22 cellular contexts compared by ENCODE assay signal in genomic region chr12:11174022-11174421, GRCh38. TPM values are rescaled to one million over a fixed set of nuclear protein-coding genes. Genes with fewer than 3 reads are reported as not detected.
A peak's percentile ranks its signal among the peaks of the same experiment; 100 is the strongest.
DNase-seq lines count a peak whose midpoint lies in the region; ATAC-seq and TF ChIP-seq lines count a peak whose summit lies in the region.
"Had no signal": no experiment of that assay in that cellular context is flagged by ENCODE, and none has a peak within 500 bp of the region (broad histone marks: within the 10 kb centered on the region; RNA-seq: fewer than 3 reads in every experiment).

No MANE protein-coding gene starts in this region.

- H3K4me3 ChIP-seq in Loucy (ENCODE audit: low read length, poor library complexity, severe bottlenecking) (no peak overlapping the region), fibroblast of the aortic adventitia (ENCODE audit: low read depth, low read length) (no peak overlapping the region), thyroid gland (replicated peaks in 1 of 3) (no peak overlapping the region)
- H3K4me3 ChIP-seq in CD8-positive, alpha-beta memory T cell (ENCODE audit: low read length): no peak overlapping the region

- ATAC-seq in stimulated activated naive B cell treated with anti-CD40 and anti-IgM and Interleukin-4, amounts not matched to agents 10 μg/mL and 1 μg/mL and 100 μg/mL, for 72 hours (replicated peaks): no peak
- ATAC-seq: sciatic nerve had no signal

- WGBS in thyroid gland, 2 donors: 97 to 100% methylated on average over 2 of the region's 2 CpGs

- peaks cover 11 to 38% (median 18%) of the 10 kb centered on the region in 3 donors for H3K36me3 Mint-ChIP-seq in CD8-positive, alpha-beta memory T cell
- H3K36me3 Mint-ChIP-seq in stimulated activated naive B cell treated with anti-CD40 and anti-IgM and Interleukin-4, amounts not matched to agents 10 μg/mL and 1 μg/mL and 100 μg/mL, for 72 hours: peaks cover 45 to 47% of the 10 kb centered on the region in 2 donors
- peaks cover 46% of the 10 kb centered on the region for H3K36me3 Mint-ChIP-seq in type B pancreatic cell

- H3K27ac Mint-ChIP-seq in CD8-positive, alpha-beta memory T cell: no peak overlapping the region
- H3K27ac Mint-ChIP-seq in stimulated activated naive B cell treated with anti-CD40 and anti-IgM and Interleukin-4, amounts not matched to agents 10 μg/mL and 1 μg/mL and 100 μg/mL, for 72 hours: no peak overlapping the region
- H3K27ac Mint-ChIP-seq in type B pancreatic cell: no peak overlapping the region
- H3K27ac Mint-ChIP-seq: activated naive CD8-positive, alpha-beta T cell had no signal

- peaks cover 38% of the 10 kb centered on the region for H3K79me2 ChIP-seq in Loucy (ENCODE audit: insufficient read depth, low read length)

- no peaks in the 10 kb centered on the region for H3K9me2 ChIP-seq in Loucy (replicated peaks; ENCODE audit: low read depth, low read length)

- POLR2A ChIA-PET in CD8-positive, alpha-beta memory T cell (lab: Charles Lee): no interaction called here

- H4K20me1 ChIP-seq in Loucy (ENCODE audit: insufficient read depth, low read length, poor library complexity, severe bottlenecking): peaks cover 33% of the 10 kb centered on the region

- DNase-seq in DMS153 treated with DMSO at 0.1 percent for 48 hours (lab: John Stamatoyannopoulos, UW; ENCODE audit: unreplicated experiment) (peak; percentile 61), NCI-H82 (lab: John Stamatoyannopoulos, UW) (peak; percentile 92), fibroblast of the aortic adventitia (ENCODE audit: low read depth) (peak; percentile 59), thyroid gland (no peak), type B pancreatic cell (ENCODE audit: extremely low spot score, unreplicated experiment) (no peak)
- DNase-seq in CD8-positive, alpha-beta memory T cell: no peak
- no peak for DNase-seq in stimulated activated naive B cell treated with anti-CD40 and anti-IgM and Interleukin-4, amounts not matched to agents 10 μg/mL and 1 μg/mL and 100 μg/mL, for 72 hours
- DNase-seq: activated CD4-positive, alpha-beta T cell treated with anti-CD3 and anti-CD28 coated beads, Interleukin-2, amount 50 U/mL, for 1 hour; activated T-cell treated with anti-CD3 and anti-CD28 coated beads, Interleukin-2, amount 50 U/mL, for 1 hour; brain microvascular endothelial cell; Caco-2; cortex of kidney; NCI-H1694 treated with DMSO at 0.1 percent for 48 hours; stimulated activated CD4-positive, alpha-beta T cell treated with anti-CD3 and anti-CD28 coated beads, Interleukin-2, amount 100 ng/mL, for 24 hours; SW 1271 had no signal

- H3K9me3 ChIP-seq in Loucy (ENCODE audit: insufficient read depth, low read depth, low read length) (no peaks in the 10 kb centered on the region), thyroid gland (no peaks in the 10 kb centered on the region)
- no peaks in the 10 kb centered on the region for H3K9me3 ChIP-seq in CD8-positive, alpha-beta memory T cell (ENCODE audit: low read length)
- H3K9me3 ChIP-seq: Caco-2 had no signal

- H3K9ac ChIP-seq in Loucy (ENCODE audit: low read depth, low read length, poor library complexity, severe bottlenecking): no peak overlapping the region

- TF ChIP-seq POLR2A in thyroid gland (IDR thresholded peaks at IDR 0.05): no peak

- H3K4me1 ChIP-seq in Loucy (ENCODE audit: insufficient read depth, low read length, poor library complexity, severe bottlenecking) (peaks cover 28% of the 10 kb centered on the region), thyroid gland (peaks cover 14 to 19% of the 10 kb centered on the region in 2 donors)
- peaks cover 31% of the 10 kb centered on the region for H3K4me1 ChIP-seq in CD8-positive, alpha-beta memory T cell (ENCODE audit: insufficient read depth, low read length)

- H3K36me3 ChIP-seq in Loucy (ENCODE audit: insufficient read depth, low read length) (no peaks in the 10 kb centered on the region), thyroid gland (no peaks in the 10 kb centered on the region)
- H3K36me3 ChIP-seq in CD8-positive, alpha-beta memory T cell (ENCODE audit: insufficient read depth, low read length): no peaks in the 10 kb centered on the region

- H3K9me3 Mint-ChIP-seq in CD8-positive, alpha-beta memory T cell: no peaks in the 10 kb centered on the region
- H3K9me3 Mint-ChIP-seq in stimulated activated naive B cell treated with anti-CD40 and anti-IgM and Interleukin-4, amounts not matched to agents 10 μg/mL and 1 μg/mL and 100 μg/mL, for 72 hours: no peaks in the 10 kb centered on the region
- no peaks in the 10 kb centered on the region for H3K9me3 Mint-ChIP-seq in type B pancreatic cell

- no peaks in the 10 kb centered on the region for H3K27me3 Mint-ChIP-seq in CD8-positive, alpha-beta memory T cell
- H3K27me3 Mint-ChIP-seq in stimulated activated naive B cell treated with anti-CD40 and anti-IgM and Interleukin-4, amounts not matched to agents 10 μg/mL and 1 μg/mL and 100 μg/mL, for 72 hours: no peaks in the 10 kb centered on the region
- no peaks in the 10 kb centered on the region for H3K27me3 Mint-ChIP-seq in type B pancreatic cell
- H3K27me3 Mint-ChIP-seq: activated naive CD8-positive, alpha-beta T cell had no signal

- H3F3A ChIP-seq in Loucy (ENCODE audit: low read depth): no peaks in the 10 kb centered on the region

- CTCF ChIA-PET in CD8-positive, alpha-beta memory T cell (lab: Charles Lee): no interaction called here

- no peak overlapping the region for H2AFZ ChIP-seq in Loucy (ENCODE audit: low read length)

- intact Hi-C loops in thyroid gland (cut with DNase I): no loop called here

- H3K4me1 Mint-ChIP-seq in CD8-positive, alpha-beta memory T cell: peaks cover 39 to 58% (median 52%) of the 10 kb centered on the region in 3 donors
- peaks cover 21 to 38% of the 10 kb centered on the region in 2 donors for H3K4me1 Mint-ChIP-seq in stimulated activated naive B cell treated with anti-CD40 and anti-IgM and Interleukin-4, amounts not matched to agents 10 μg/mL and 1 μg/mL and 100 μg/mL, for 72 hours
- H3K4me1 Mint-ChIP-seq in type B pancreatic cell (ENCODE audit: unreplicated experiment): peaks cover 16% of the 10 kb centered on the region

- H3K27me3 ChIP-seq in Loucy (ENCODE audit: insufficient read depth, low read length, poor library complexity, severe bottlenecking) (no peaks in the 10 kb centered on the region), thyroid gland (no peaks in the 10 kb centered on the region)
- H3K27me3 ChIP-seq in CD8-positive, alpha-beta memory T cell (ENCODE audit: insufficient read depth, low read length, poor library complexity, severe bottlenecking): no peaks in the 10 kb centered on the region
- H3K27me3 ChIP-seq: brain microvascular endothelial cell had no signal

- TF ChIP-seq CTCF in Loucy (conservative IDR thresholded peaks at IDR 0.05; ENCODE audit: low read length) (no peak), fibroblast of the aortic adventitia (IDR thresholded peaks at IDR 0.05; ENCODE audit: insufficient read depth, low read length) (no peak), thyroid gland (IDR thresholded peaks at IDR 0.05) (no peak), type B pancreatic cell (conservative IDR thresholded peaks at IDR 0.05) (no peak)

- H3K4me2 ChIP-seq in Loucy (ENCODE audit: low read depth, low read length, poor library complexity, severe bottlenecking): peak overlapping the region; percentile 27

- peak overlapping the region in 1 of 7 donors; percentile 15 for H3K4me3 Mint-ChIP-seq in CD8-positive, alpha-beta memory T cell
- H3K4me3 Mint-ChIP-seq in stimulated activated naive B cell treated with anti-CD40 and anti-IgM and Interleukin-4, amounts not matched to agents 10 μg/mL and 1 μg/mL and 100 μg/mL, for 72 hours: no peak overlapping the region
- no peak overlapping the region for H3K4me3 Mint-ChIP-seq in type B pancreatic cell

- no peak overlapping the region for H3K27ac ChIP-seq in CD8-positive, alpha-beta memory T cell (ENCODE audit: low read depth, low read length)
- no peak overlapping the region for H3K27ac ChIP-seq in thyroid gland
- H3K27ac ChIP-seq: brain microvascular endothelial cell had no signal

RNA-seq across cellular contexts. Expression of gene SMIM10L1, which starts 3.0 kb away (rescaled TPM):
- total RNA-seq in fibroblast of the aortic adventitia (ENCODE audit: low replicate concordance) (6.5 and 8.3 TPM in 2 replicates), thyroid gland (10 to 100 TPM in 2 of 4 donors, 1 to 10 TPM in 2; 8.0 to 14.0 (median 9.6) TPM), type B pancreatic cell (ENCODE audit: low replicate concordance) (15.1 and 24.0 TPM in 2 replicates)
- 10 to 100 TPM; 12.0 to 12.8 TPM for total RNA-seq in CD8-positive, alpha-beta memory T cell
- polyA plus RNA-seq in CD8-positive, alpha-beta memory T cell: 8.4 TPM

RNA-seq across cellular contexts. Expression of gene TAS2R42, which starts 12.7 kb away (rescaled TPM):
- total RNA-seq in fibroblast of the aortic adventitia (ENCODE audit: low replicate concordance) (not detected in 2 replicates), thyroid gland (not detected), type B pancreatic cell (ENCODE audit: low replicate concordance) (not detected in 2 replicates)
- total RNA-seq in CD8-positive, alpha-beta memory T cell: not detected
- polyA plus RNA-seq in CD8-positive, alpha-beta memory T cell: not detected
- total RNA-seq: Caco-2, H4, liver, osteoblast, sciatic nerve, subcutaneous adipose tissue had no signal
- polyA plus RNA-seq: liver had no signal

RNA-seq across cellular contexts. Expression of gene TAS2R30, which starts 39.6 kb away (rescaled TPM):
- total RNA-seq in fibroblast of the aortic adventitia (ENCODE audit: low replicate concordance) (6.9 and 16.4 TPM in 2 replicates), thyroid gland (10 to 100 TPM; 10.4 to 26.2 (median 17.9) TPM), type B pancreatic cell (ENCODE audit: low replicate concordance) (1.3 and 2.3 TPM in 2 replicates)
- 1 to 10 TPM in 1 of 2 experiments, under 1 TPM in 1; 0.94 to 1.3 TPM for total RNA-seq in CD8-positive, alpha-beta memory T cell
- not detected for polyA plus RNA-seq in CD8-positive, alpha-beta memory T cell

Comparison
In these comparisons a context has a peak if more than half of its experiments do, and no peak if none do; other contexts are left out.
1. DNase-seq: peak in DMS153 treated with DMSO at 0.1 percent for 48 hours (single experiment), NCI-H82 (single experiment) and fibroblast of the aortic adventitia (single experiment); none in CD8-positive, alpha-beta memory T cell (0 of 5), stimulated activated naive B cell treated with anti-CD40 and anti-IgM and Interleukin-4, amounts not matched to agents 10 μg/mL and 1 μg/mL and 100 μg/mL, for 72 hours (single experiment), thyroid gland (0 of 2) and type B pancreatic cell (single experiment).